23 cellular contexts compared by ENCODE assay signal in genomic region chr14:27184371-27184901, GRCh38.
DNase-seq lines count a peak whose midpoint lies in the region; ATAC-seq and TF ChIP-seq lines count a peak whose summit lies in the region.
"Had no signal": no experiment of that assay in that cellular context is flagged by ENCODE, and none has a peak within 500 bp of the region (broad histone marks: within the 10 kb centered on the region; RNA-seq: fewer than 3 reads in every experiment).

No MANE protein-coding gene starts in this region.

- H3K36me3 ChIP-seq in mesenchymal stem cell (ENCODE audit: control insufficient read depth in 1 of 2, insufficient read depth in 2 of 2, low read depth in 1 of 2, low read length in 2 of 2) (no peaks in the 10 kb centered on the region), transverse colon (no peaks in the 10 kb centered on the region)
- H3K36me3 ChIP-seq: gastrocnemius medialis, left ventricle myocardium inferior had no signal

- no peaks in the 10 kb centered on the region for H3K36me3 Mint-ChIP-seq in natural killer cell
- H3K36me3 Mint-ChIP-seq: activated naive CD4-positive, alpha-beta T cell treated with anti-CD3 and anti-CD28 coated beads, Interleukin-2, amount 50 U/mL, for 24 hours; immature natural killer cell; naive B cell; stimulated activated effector memory CD8-positive, alpha-beta T cell treated with anti-CD3 and anti-CD28 coated beads, Interleukin-12 subunit alpha, Interleukin-12 subunit beta, amount 100 ng/mL, for 72 hours; WTC11 had no signal

- TF ChIP-seq CTCF in choroid plexus epithelial cell (conservative IDR thresholded peaks at IDR 0.05; ENCODE audit: low read depth, low read length) (no peak), natural killer cell (IDR thresholded peaks at IDR 0.05) (no peak), transverse colon (IDR thresholded peaks at IDR 0.05) (no peak)

- no peak overlapping the region for H2BK15ac ChIP-seq in mesenchymal stem cell (ENCODE audit: low read depth, poor library complexity, severe bottlenecking)

- H2AFZ ChIP-seq in mesenchymal stem cell (ENCODE audit: low read depth, low read length) = no peak overlapping the region
- H2AFZ ChIP-seq: hepatocyte had no signal

- peak overlapping the region; percentile 53 for H3K9ac ChIP-seq in mesenchymal stem cell (ENCODE audit: low read length)

- no peak overlapping the region for H2AK5ac ChIP-seq in mesenchymal stem cell (ENCODE audit: low read length, severe bottlenecking)

- no peak for TF ChIP-seq POLR2A in transverse colon (IDR thresholded peaks at IDR 0.05)

- peaks cover 8% of the 10 kb centered on the region in 2 donors for H3K9me3 Mint-ChIP-seq in natural killer cell
- H3K9me3 Mint-ChIP-seq: WTC11 had no signal

- H2BK5ac ChIP-seq in mesenchymal stem cell (ENCODE audit: low read depth, low read length, poor library complexity, severe bottlenecking) = no peak overlapping the region

- intact Hi-C loops in natural killer cell (cut with micrococcal nuclease) = no loop called here
- intact Hi-C loops in transverse colon (cut with DNase I; ENCODE audit: low total_unique reads) = no loop called here

- H3K4me2 ChIP-seq in mesenchymal stem cell (ENCODE audit: low read length, poor library complexity, severe bottlenecking) = no peak overlapping the region
- H3K4me2 ChIP-seq: hepatocyte, smooth muscle cell had no signal

- no peak overlapping the region for H3K4me3 Mint-ChIP-seq in natural killer cell
- H3K4me3 Mint-ChIP-seq: activated naive CD4-positive, alpha-beta T cell treated with anti-CD3 and anti-CD28 coated beads, Interleukin-2, amount 50 U/mL, for 24 hours; immature natural killer cell; naive B cell; stimulated activated effector memory CD8-positive, alpha-beta T cell treated with anti-CD3 and anti-CD28 coated beads, Interleukin-12 subunit alpha, Interleukin-12 subunit beta, amount 100 ng/mL, for 72 hours; WTC11 had no signal

- H3K4me1 ChIP-seq in mesenchymal stem cell (ENCODE audit: control insufficient read depth, insufficient read depth, low read depth, low read length) (no peaks in the 10 kb centered on the region), transverse colon (no peaks in the 10 kb centered on the region)
- H3K4me1 ChIP-seq: gastrocnemius medialis, left ventricle myocardium inferior had no signal

- H3K4me3 ChIP-seq in choroid plexus epithelial cell (ENCODE audit: low read depth, low read length) = no peak overlapping the region
- H3K4me3 ChIP-seq in mesenchymal stem cell (ENCODE audit: insufficient read depth in 1 of 2, low read depth in 1 of 2, low read length in 2 of 2) = peak overlapping the region in 1 of 2 experiments; percentile 62
- no peak overlapping the region for H3K4me3 ChIP-seq in transverse colon
- H3K4me3 ChIP-seq: dorsolateral prefrontal cortex, gastrocnemius medialis, hepatocyte, left ventricle myocardium inferior, smooth muscle cell had no signal

- in situ Hi-C loops in transverse colon (cut with MboI; ENCODE audit: low pct_ligation_motif_present in 1 of 4, low pct_unique_long_range_greater_than_20kb in 1 of 4, low sequenced_read_pairs in 3 of 4) = no loop called here

- H3K79me1 ChIP-seq in mesenchymal stem cell (replicated peaks; ENCODE audit: low read length, poor library complexity, severe bottlenecking) = no peaks in the 10 kb centered on the region

- H4K91ac ChIP-seq in mesenchymal stem cell (ENCODE audit: low read length) = no peak overlapping the region

- H3K4ac ChIP-seq in mesenchymal stem cell (ENCODE audit: low read depth in 1 of 2, low read length in 2 of 2) = no peak overlapping the region

- peak; percentile 30 for DNase-seq in Daoy (ENCODE audit: low read depth)
- DNase-seq in NCI-H460 (ENCODE audit: extremely low read depth, low read depth) = peak; percentile 3
- peak; percentile 2 for DNase-seq in choroid plexus epithelial cell (ENCODE audit: low read depth)
- peak; percentile 6 for DNase-seq in mesenchymal stem cell
- DNase-seq in natural killer cell = no peak
- DNase-seq in transverse colon = no peak
- DNase-seq: activated CD8-positive, alpha-beta memory T cell treated with anti-CD3 and anti-CD28 coated beads, Interleukin-2, amount 50 U/mL, for 4 hours; anterior cingulate cortex; C1 segment of cervical spinal cord; dorsolateral prefrontal cortex; gastrocnemius medialis; immature natural killer cell; left ventricle myocardium inferior; naive B cell; NCI-H1930; NCI-H226; NCI-H774 had no signal

- H3K14ac ChIP-seq in mesenchymal stem cell (ENCODE audit: low read length in 2 of 2) = no peak overlapping the region

- no peak overlapping the region for H3K18ac ChIP-seq in mesenchymal stem cell (ENCODE audit: low read depth in 1 of 2, low read length in 2 of 2)

- H2BK12ac ChIP-seq in mesenchymal stem cell (ENCODE audit: low read length in 2 of 2) = no peak overlapping the region

- H3K27ac ChIP-seq in mesenchymal stem cell (ENCODE audit: low read length, poor library complexity, severe bottlenecking) (no peak overlapping the region), transverse colon (no peak overlapping the region)
- H3K27ac ChIP-seq: dorsolateral prefrontal cortex, gastrocnemius medialis, hepatocyte, left ventricle myocardium inferior had no signal

- H3K4me1 Mint-ChIP-seq in natural killer cell = no peaks in the 10 kb centered on the region
- H3K4me1 Mint-ChIP-seq: activated naive CD4-positive, alpha-beta T cell treated with anti-CD3 and anti-CD28 coated beads, Interleukin-2, amount 50 U/mL, for 24 hours; immature natural killer cell; naive B cell; stimulated activated effector memory CD8-positive, alpha-beta T cell treated with anti-CD3 and anti-CD28 coated beads, Interleukin-12 subunit alpha, Interleukin-12 subunit beta, amount 100 ng/mL, for 72 hours; WTC11 had no signal

- H3K23ac ChIP-seq in mesenchymal stem cell (ENCODE audit: low read length in 2 of 2) = no peak overlapping the region

- no peak overlapping the region for H4K8ac ChIP-seq in mesenchymal stem cell (ENCODE audit: low read length)

- WGBS in mesenchymal stem cell = 80% methylated on average over 1 of the region's 4 CpGs
- 67 to 75% methylated on average over 4 of the region's 4 CpGs for WGBS in transverse colon (ENCODE audit: low coverage in 1 of 2), 2 donors

- H2BK120ac ChIP-seq in mesenchymal stem cell (ENCODE audit: low read depth, low read length) = no peak overlapping the region

- TF ChIP-seq EP300 in transverse colon (IDR thresholded peaks at IDR 0.05; ENCODE audit: low read depth) = no peak

- no peak overlapping the region for H3K27ac Mint-ChIP-seq in natural killer cell
- H3K27ac Mint-ChIP-seq: activated naive CD4-positive, alpha-beta T cell treated with anti-CD3 and anti-CD28 coated beads, Interleukin-2, amount 50 U/mL, for 24 hours; immature natural killer cell; naive B cell; stimulated activated effector memory CD8-positive, alpha-beta T cell treated with anti-CD3 and anti-CD28 coated beads, Interleukin-12 subunit alpha, Interleukin-12 subunit beta, amount 100 ng/mL, for 72 hours; WTC11 had no signal

- no peaks in the 10 kb centered on the region for H3K9me3 ChIP-seq in mesenchymal stem cell (ENCODE audit: control insufficient read depth, low read length)
- H3K9me3 ChIP-seq in transverse colon = no peaks in the 10 kb centered on the region
- H3K9me3 ChIP-seq: gastrocnemius medialis, left ventricle myocardium inferior had no signal

- no peaks in the 10 kb centered on the region for H3K27me3 Mint-ChIP-seq in natural killer cell (ENCODE audit: low read depth in 2 of 2)
- H3K27me3 Mint-ChIP-seq: activated naive CD4-positive, alpha-beta T cell treated with anti-CD3 and anti-CD28 coated beads, Interleukin-2, amount 50 U/mL, for 24 hours; naive B cell had no signal

- no peaks in the 10 kb centered on the region for H3K27me3 ChIP-seq in mesenchymal stem cell (ENCODE audit: control insufficient read depth in 1 of 2, insufficient read depth in 1 of 2, low read length in 2 of 2)
- no peaks in the 10 kb centered on the region for H3K27me3 ChIP-seq in transverse colon
- H3K27me3 ChIP-seq: dorsolateral prefrontal cortex, gastrocnemius medialis, hepatocyte had no signal

- ATAC-seq in natural killer cell = no peak
- no peak for ATAC-seq in HG03520 (IDR thresholded peaks at IDR 0.05; ENCODE audit: unreplicated experiment)
- ATAC-seq: gastrocnemius medialis; stimulated activated effector memory CD8-positive, alpha-beta T cell treated with anti-CD3 and anti-CD28 coated beads, Interleukin-12 subunit alpha, Interleukin-12 subunit beta, amount 100 ng/mL, for 72 hours; WTC11 had no signal

Comparison
In these comparisons a context has a peak if more than half of its experiments do, and no peak if none do; other contexts are left out.
1. DNase-seq: peak in Daoy (single experiment), NCI-H460 (single experiment), choroid plexus epithelial cell (single experiment) and mesenchymal stem cell (single experiment); none in natural killer cell (single experiment) and transverse colon (single experiment).